28 cellular contexts compared by ENCODE assay signal in genomic region chr11:97290444-97291041, GRCh38.
DNase-seq lines count a peak whose midpoint lies in the region; ATAC-seq and TF ChIP-seq lines count a peak whose summit lies in the region.
"Had no signal": no experiment of that assay in that cellular context is flagged by ENCODE, and none has a peak within 500 bp of the region (broad histone marks: within the 10 kb centered on the region; RNA-seq: fewer than 3 reads in every experiment).

No MANE protein-coding gene starts in this region.

- no peak overlapping the region for H3K9ac ChIP-seq in neural cell (ENCODE audit: low read length)
- no peak overlapping the region for H3K9ac ChIP-seq in mammary epithelial cell (ENCODE audit: insufficient read depth, low read length)

- 84% methylated on average over 1 of the region's 3 CpGs for WGBS in mammary epithelial cell (ENCODE audit: low coverage, missing lambda C conversion rate)

- H2AFZ ChIP-seq in neural cell (ENCODE audit: low read depth, low read length), result no peak overlapping the region
- H2AFZ ChIP-seq in mammary epithelial cell (ENCODE audit: low read depth, low read length), result no peak overlapping the region
- H2AFZ ChIP-seq: GM23338 had no signal

- no peaks in the 10 kb centered on the region for H4K20me1 ChIP-seq in neural cell (ENCODE audit: insufficient read depth)
- no peaks in the 10 kb centered on the region for H4K20me1 ChIP-seq in mammary epithelial cell (ENCODE audit: insufficient read depth, low read length)

- H3K4me2 ChIP-seq in neural cell (ENCODE audit: low read length), result no peak overlapping the region
- H3K4me2 ChIP-seq in mammary epithelial cell (ENCODE audit: insufficient read depth, low read depth, low read length), result no peak overlapping the region
- H3K4me2 ChIP-seq: GM23338 had no signal

- DNase-seq in DMS 273 (lab: John Stamatoyannopoulos, UW; ENCODE audit: unreplicated experiment), result peak; percentile 0
- DNase-seq in DMS 273 treated with DMSO at 0.1 percent for 48 hours (lab: John Stamatoyannopoulos, UW), result no peak
- peak; percentile 41 for DNase-seq in astrocyte of the cerebellum (ENCODE audit: low read depth)
- DNase-seq in mammary epithelial cell, result no peak
- no peak for DNase-seq in SKM-1 (lab: John Stamatoyannopoulos, UW; ENCODE audit: unreplicated experiment)
- DNase-seq: activated CD4-positive, alpha-beta T cell treated with anti-CD3 and anti-CD28 coated beads for 48 hours; activated naive CD8-positive, alpha-beta T cell treated with anti-CD3 and anti-CD28 coated beads, Interleukin-2, amount 50 U/mL, for 24 hours; activated T-cell treated with anti-CD3 and anti-CD28 coated beads, Interleukin-2, amount 50 U/mL, for 4 hours; CD4-positive, alpha-beta T cell; effector CD8-positive, alpha-beta T cell; HFFc6; IMR-90; left cardiac atrium; NCI-H1092 treated with DMSO at 0.1 percent for 48 hours; NCI-H1930; NCI-H446 treated with DMSO at 0.1 percent for 48 hours; PC-3; spleen; T-helper 9 cell; tibial artery; WERI-Rb-1 had no signal

- TF ChIP-seq EP300 in Ishikawa (IDR thresholded peaks at IDR 0.05; ENCODE audit: borderline replicate concordance) (peak; percentile 56; the same call in 1 of the 2 replicates), neural cell (conservative IDR thresholded peaks at IDR 0.05; ENCODE audit: poor library complexity, severe bottlenecking) (no peak)

- in situ Hi-C loops in astrocyte of the cerebellum (cut with HindIII; ENCODE audit: low sequenced_read_pairs) (no loop called here), mammary epithelial cell (cut with MboI; ENCODE audit: low sequenced_read_pairs in 2 of 2) (no loop called here)

- H3K27me3 ChIP-seq in neural cell (ENCODE audit: insufficient read depth, low read depth, low read length) (no peaks in the 10 kb centered on the region), mammary epithelial cell (ENCODE audit: insufficient read depth, low read length) (no peaks in the 10 kb centered on the region)
- H3K27me3 ChIP-seq: neutrophil, spleen, tibial artery had no signal

- no peaks in the 10 kb centered on the region for H3F3A ChIP-seq in neural cell (ENCODE audit: insufficient read depth, low read length, poor library complexity, severe bottlenecking)

- TF ChIP-seq RAD21 in Ishikawa (IDR thresholded peaks at IDR 0.05; ENCODE audit: low read depth) (no peak), neural cell (conservative IDR thresholded peaks at IDR 0.05) (no peak)

- no peaks in the 10 kb centered on the region for H3K4me1 ChIP-seq in mammary epithelial cell (ENCODE audit: insufficient read depth, low read length)
- H3K4me1 ChIP-seq: prostate gland, spleen, tibial artery had no signal

- no peaks in the 10 kb centered on the region for H3K79me2 ChIP-seq in neural cell (replicated peaks; ENCODE audit: insufficient read depth, low read length)
- no peaks in the 10 kb centered on the region for H3K79me2 ChIP-seq in mammary epithelial cell (ENCODE audit: insufficient read depth, low read length)

- TF ChIP-seq CTCF in astrocyte of the cerebellum (IDR thresholded peaks at IDR 0.05; ENCODE audit: low read depth, low read length, missing control alignments), result no peak
- TF ChIP-seq CTCF in neural cell (IDR thresholded peaks at IDR 0.05; ENCODE audit: poor library complexity, severe bottlenecking), result no peak
- TF ChIP-seq CTCF in mammary epithelial cell (conservative IDR thresholded peaks at IDR 0.05 in 1 of 2, IDR thresholded peaks at IDR 0.05 in 1 of 2; ENCODE audit: extremely low read depth in 1 of 2, insufficient read depth in 1 of 2, low read depth in 1 of 2, low read length in 2 of 2), result no peak

- H3K4me3 ChIP-seq in astrocyte of the cerebellum (ENCODE audit: low read depth, low read length), result no peak overlapping the region
- no peak overlapping the region for H3K4me3 ChIP-seq in neural cell (ENCODE audit: low read length)
- H3K4me3 ChIP-seq in mammary epithelial cell (replicated peaks in 1 of 3; ENCODE audit: insufficient read depth in 1 of 3, low read depth in 2 of 3, low read length in 3 of 3), result no peak overlapping the region
- H3K4me3 ChIP-seq: GM23338, prostate gland, spleen, tibial artery had no signal

- BruUV-seq in mammary epithelial cell (replicated peaks; lab: Mats Ljungman, UMichigan), result no TSS peak

- intact Hi-C loops in mammary epithelial cell (cut with micrococcal nuclease), result no loop called here

- dilution Hi-C loops in mammary epithelial cell (cut with HindIII; ENCODE audit: low sequenced_read_pairs), result no loop called here

- ATAC-seq in esophagus mucosa, result no peak
- ATAC-seq: activated naive CD8-positive, alpha-beta T cell treated with anti-CD3 and anti-CD28 coated beads, Interleukin-2, amount 50 U/mL, for 24 hours; activated T-cell treated with anti-CD3 and anti-CD28 coated beads, Interleukin-2, amount 50 U/mL, for 4 hours; GM23338; left cardiac atrium; PC-3 had no signal

- no peaks in the 10 kb centered on the region for H3K9me3 ChIP-seq in neural cell (ENCODE audit: low read length)
- H3K9me3 ChIP-seq in mammary epithelial cell (replicated peaks; ENCODE audit: insufficient read depth, low read length), result no peaks in the 10 kb centered on the region
- H3K9me3 ChIP-seq: neutrophil, prostate gland, tibial artery had no signal

- no peak overlapping the region for H3K27ac ChIP-seq in neural cell (ENCODE audit: low read length)
- no peak overlapping the region for H3K27ac ChIP-seq in mammary epithelial cell (ENCODE audit: insufficient read depth, low read depth, low read length)
- H3K27ac ChIP-seq: 22Rv1, neutrophil, prostate gland, spleen, tibial artery, WERI-Rb-1 had no signal

- H3K36me3 ChIP-seq in neural cell (ENCODE audit: insufficient read depth, low read length) (no peaks in the 10 kb centered on the region), mammary epithelial cell (ENCODE audit: insufficient read depth, low read length) (no peaks in the 10 kb centered on the region)
- H3K36me3 ChIP-seq: neutrophil, prostate gland, spleen, tibial artery, WERI-Rb-1 had no signal

- H3K9me2 ChIP-seq in neural cell (ENCODE audit: insufficient read depth, low read length), result no peaks in the 10 kb centered on the region

- CTCF ChIA-PET in mammary epithelial cell (lab: Charles Lee; ENCODE audit: low non-redundant PET), result no interaction called here

TF ChIP-seq in Ishikawa, 13 proteins besides CTCF, POLR2A, EP300 and RAD21 (continues in another document):
- TF ChIP-seq TEAD4 (IDR thresholded peaks at IDR 0.05) (peak; percentile 31; the same call in 1 of the 2 replicates), TCF12 (IDR thresholded peaks at IDR 0.05; ENCODE audit: low read depth) (0 out of 2 replicates have a peak, but pooled peaks have one; percentile 27), MAX (IDR thresholded peaks at IDR 0.05) (no peak), FOXM1 (IDR thresholded peaks at IDR 0.05; ENCODE audit: borderline replicate concordance, low read depth) (no peak)

TF ChIP-seq in neural cell, 6 proteins besides CTCF, POLR2A, EP300 and RAD21:
- TF ChIP-seq REST (IDR thresholded peaks at IDR 0.05; ENCODE audit: borderline replicate concordance), result no peak
- peak; percentile 44 for TF ChIP-seq POLR2AphosphoS5 (IDR thresholded peaks at IDR 0.05)

Comparison
In these comparisons a context has a peak if more than half of its experiments do, and no peak if none do; other contexts are left out.
1. DNase-seq: peak in DMS 273 (single experiment) and astrocyte of the cerebellum (single experiment); none in DMS 273 treated with DMSO at 0.1 percent for 48 hours (single experiment), mammary epithelial cell (single experiment) and SKM-1 (single experiment).